Comparison of ENCODE assay signal across 9 cellular contexts in genomic region chr2:38409136-38409903, GRCh38. TPM values are rescaled to one million over a fixed set of nuclear protein-coding genes. Genes with fewer than 3 reads are reported as not detected.
A peak's percentile ranks its signal among the peaks of the same experiment; 100 is the strongest.
DNase-seq lines count a peak whose midpoint lies in the region; ATAC-seq and TF ChIP-seq lines count a peak whose summit lies in the region.
"Had no signal": no experiment of that assay in that cellular context is flagged by ENCODE, and none has a peak within 500 bp of the region (broad histone marks: within the 10 kb centered on the region; RNA-seq: fewer than 3 reads in every experiment).

No MANE protein-coding gene starts in this region.

- CTCF ChIA-PET in CD8-positive, alpha-beta memory T cell (lab: Charles Lee): no interaction called here

- no peak for TF ChIP-seq CTCF in KMS-11 (conservative IDR thresholded peaks at IDR 0.05; ENCODE audit: low read depth, low read length)

- peak overlapping the region in 1 of 8 donors; percentile 29 for H3K27ac Mint-ChIP-seq in CD8-positive, alpha-beta memory T cell

- peaks cover 0 to 13% (median 0%) of the 10 kb centered on the region in 3 donors for H3K36me3 Mint-ChIP-seq in CD8-positive, alpha-beta memory T cell

- H3K4me3 ChIP-seq in BLaER1 (no peak overlapping the region), KMS-11 (IDR thresholded peaks at IDR 0.05; ENCODE audit: insufficient read depth, low read depth, low read length) (peak overlapping the region; percentile 36)
- no peak overlapping the region for H3K4me3 ChIP-seq in CD8-positive, alpha-beta memory T cell (ENCODE audit: low read length)

- H3K27ac ChIP-seq in BLaER1 (no peak overlapping the region), KMS-11 (peak overlapping the region; percentile 80)
- H3K27ac ChIP-seq in CD8-positive, alpha-beta memory T cell (ENCODE audit: low read depth, low read length): no peak overlapping the region

- peak; percentile 6 to 40 for DNase-seq in hippocampal formation (lab: John Stamatoyannopoulos, UW)
- DNase-seq in CD8-positive, alpha-beta memory T cell: no peak
- DNase-seq in NCI-H1092 treated with DMSO at 0.1 percent for 48 hours (lab: John Stamatoyannopoulos, UW): no peak
- no peak for DNase-seq in occipital lobe (lab: John Stamatoyannopoulos, UW)
- DNase-seq in T-helper 2 cell: no peak
- DNase-seq: stimulated activated CD4-positive, alpha-beta T cell treated with anti-CD3 and anti-CD28 coated beads, Interleukin-12 subunit alpha, Interleukin-12 subunit beta, amount 100 ng/mL, for 4 hours had no signal

- no peaks in the 10 kb centered on the region for H3K36me3 ChIP-seq in BLaER1
- H3K36me3 ChIP-seq in KMS-11 (ENCODE audit: insufficient read depth): no peaks in the 10 kb centered on the region
- no peaks in the 10 kb centered on the region for H3K36me3 ChIP-seq in CD8-positive, alpha-beta memory T cell (ENCODE audit: insufficient read depth, low read length)

- peak overlapping the region; percentile 38 for H2AFZ ChIP-seq in KMS-11 (ENCODE audit: low read depth)

- POLR2A ChIA-PET in CD8-positive, alpha-beta memory T cell (lab: Charles Lee): no interaction called here

- H3K9ac ChIP-seq in BLaER1: no peak overlapping the region
- peak overlapping the region; percentile 46 for H3K9ac ChIP-seq in KMS-11

- H3K4me2 ChIP-seq in BLaER1 (peak overlapping the region; percentile 22), KMS-11 (peak overlapping the region; percentile 87)

- H3K27me3 Mint-ChIP-seq in CD8-positive, alpha-beta memory T cell: peaks cover 4 to 9% of the 10 kb centered on the region in 2 donors

- H3K4me1 ChIP-seq in BLaER1 (peaks cover 9% of the 10 kb centered on the region), KMS-11 (ENCODE audit: low read depth, poor library complexity, severe bottlenecking) (peaks cover 54% of the 10 kb centered on the region)
- H3K4me1 ChIP-seq in CD8-positive, alpha-beta memory T cell (ENCODE audit: insufficient read depth, low read length): no peaks in the 10 kb centered on the region

- H3K9me3 ChIP-seq in BLaER1: peaks cover 42% of the 10 kb centered on the region
- H3K9me3 ChIP-seq in CD8-positive, alpha-beta memory T cell (ENCODE audit: low read length): peaks cover 8% of the 10 kb centered on the region

- no peaks in the 10 kb centered on the region for H3K27me3 ChIP-seq in BLaER1
- no peaks in the 10 kb centered on the region for H3K27me3 ChIP-seq in KMS-11 (ENCODE audit: insufficient read depth, low read depth)
- H3K27me3 ChIP-seq in CD8-positive, alpha-beta memory T cell (ENCODE audit: insufficient read depth, low read length, poor library complexity, severe bottlenecking): no peaks in the 10 kb centered on the region

- H3K4me1 Mint-ChIP-seq in CD8-positive, alpha-beta memory T cell: no peaks in the 10 kb centered on the region

- no peak overlapping the region for H3K4me3 Mint-ChIP-seq in CD8-positive, alpha-beta memory T cell

- peaks cover 6 to 19% (median 11%) of the 10 kb centered on the region in 5 donors for H3K9me3 Mint-ChIP-seq in CD8-positive, alpha-beta memory T cell

- H4K20me1 ChIP-seq in BLaER1: no peaks in the 10 kb centered on the region
- no peaks in the 10 kb centered on the region for H4K20me1 ChIP-seq in KMS-11 (ENCODE audit: insufficient read depth)

- H3K79me2 ChIP-seq in KMS-11 (ENCODE audit: insufficient read depth, low read depth): no peaks in the 10 kb centered on the region

- ATAC-seq in GM21390 (IDR thresholded peaks at IDR 0.05; ENCODE audit: unreplicated experiment): peak; percentile 5

RNA-seq across cellular contexts. Expression of gene ATL2, which starts 32.2 kb away (rescaled TPM):
- 10 to 100 TPM; 61.5 to 62.4 TPM for total RNA-seq in CD8-positive, alpha-beta memory T cell
- polyA plus RNA-seq in CD8-positive, alpha-beta memory T cell: 23.4 TPM
- total RNA-seq in occipital lobe: 144 TPM

Comparison
In these comparisons a context has a peak if more than half of its experiments do, and no peak if none do; other contexts are left out.
1. DNase-seq: peak in hippocampal formation (2 of 2); none in CD8-positive, alpha-beta memory T cell (0 of 5), NCI-H1092 treated with DMSO at 0.1 percent for 48 hours (single experiment), occipital lobe (single experiment) and T-helper 2 cell (0 of 5).